In the genomic region with DNA sequence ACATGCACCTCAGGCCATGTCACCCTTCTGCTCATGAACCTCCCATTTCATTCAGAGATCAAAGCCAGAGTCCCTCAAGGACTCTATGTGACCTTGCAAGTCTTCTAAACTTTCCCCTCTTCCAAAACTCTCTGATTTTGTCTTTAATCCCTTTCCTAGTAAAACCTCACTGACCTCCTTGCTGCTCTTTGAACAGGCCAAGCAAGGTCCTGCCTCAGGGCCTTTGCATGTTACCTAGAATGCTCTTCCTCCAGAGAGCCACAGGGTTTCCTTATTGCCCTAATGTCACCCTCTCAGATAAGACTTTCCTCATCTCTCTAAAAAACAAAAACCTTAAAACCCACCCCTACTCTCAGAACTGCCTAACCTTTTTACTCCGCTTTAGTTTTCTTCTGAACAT, we compare ENCODE assay signal across 25 cellular contexts. TPM values are rescaled to one million over a fixed set of nuclear protein-coding genes. Genes with fewer than 3 reads are reported as not detected.
"Had no signal": no experiment of that assay in that cellular context is flagged by ENCODE, and none has a peak within 500 bp of the region (broad histone marks: within the 10 kb centered on the region; RNA-seq: fewer than 3 reads in every experiment).

No MANE protein-coding gene starts in this region.

- H3K27ac Mint-ChIP-seq: activated T-cell treated with anti-CD3 and anti-CD28 coated beads, Interleukin-2, amount 50 U/mL, for 72 hours; brain; IgD-negative memory B cell had no signal

- H3K9me3 Mint-ChIP-seq: activated T-cell treated with anti-CD3 and anti-CD28 coated beads, Interleukin-2, amount 50 U/mL, for 72 hours; brain; IgD-negative memory B cell had no signal

- ATAC-seq: activated T-cell treated with anti-CD3 and anti-CD28 coated beads, Interleukin-2, amount 50 U/mL, for 72 hours; Panc1; Right ventricle myocardium inferior had no signal

- H3K36me3 Mint-ChIP-seq: brain, IgD-negative memory B cell had no signal

- H3K27me3 Mint-ChIP-seq: brain had no signal

- FAIRE-seq: astrocyte had no signal

- H3K4me3 Mint-ChIP-seq: brain, IgD-negative memory B cell had no signal

- H3K9ac ChIP-seq: KMS-11 had no signal

- H3K4me1 Mint-ChIP-seq: brain, IgD-negative memory B cell had no signal

- DNase-seq: activated CD4-positive, alpha-beta T cell treated with anti-CD3 and anti-CD28 coated beads for 4 hours; activated CD4-positive, alpha-beta T cell treated with anti-CD3 and anti-CD28 coated beads, Interleukin-2, amount 50 U/mL, for 4 hours; activated CD8-positive, alpha-beta memory T cell treated with anti-CD3 and anti-CD28 coated beads, Interleukin-2, amount 50 U/mL, for 4 hours; activated naive CD4-positive, alpha-beta T cell treated with anti-CD3 and anti-CD28 coated beads, Interleukin-2, amount 50 U/mL, for 16 hours; activated T-cell treated with anti-CD3 and anti-CD28 coated beads, Interleukin-2, amount 50 U/mL, for 72 hours; amygdala; NCI-H1092; NCI-H1417; NCI-H1930; NCI-H2171; NCI-H2227 treated with DMSO at 0.1 percent for 48 hours; NCI-H446 treated with DMSO at 0.1 percent for 48 hours; NCI-H526 treated with DMSO at 0.1 percent for 48 hours; NCI-H82; RPMI8226 had no signal

- H3K4me3 ChIP-seq: SK-N-MC had no signal

- H3K27ac ChIP-seq: SK-N-MC had no signal

RNA-seq across cellular contexts. Expression of gene IL23R, which starts 26.6 kb away (rescaled TPM):
- total RNA-seq: astrocyte, MCF 10A, Right ventricle myocardium inferior had no signal
- polyA plus RNA-seq: IgD-negative memory B cell had no signal

RNA-seq across cellular contexts. Expression of gene C1orf141, which starts 58.1 kb away (rescaled TPM):
- total RNA-seq: astrocyte; MCF 10A; OCI-LY7; Right ventricle myocardium inferior; T-helper 2 cell treated with Interferon-gamma antibody and Interleukin-4, amounts not matched to agents 100 ng/mL and 5 ng/mL, for 36 hours had no signal
- polyA plus RNA-seq: IgD-negative memory B cell had no signal
